ENCODE assay signal across 15 cellular contexts in the genomic region with DNA sequence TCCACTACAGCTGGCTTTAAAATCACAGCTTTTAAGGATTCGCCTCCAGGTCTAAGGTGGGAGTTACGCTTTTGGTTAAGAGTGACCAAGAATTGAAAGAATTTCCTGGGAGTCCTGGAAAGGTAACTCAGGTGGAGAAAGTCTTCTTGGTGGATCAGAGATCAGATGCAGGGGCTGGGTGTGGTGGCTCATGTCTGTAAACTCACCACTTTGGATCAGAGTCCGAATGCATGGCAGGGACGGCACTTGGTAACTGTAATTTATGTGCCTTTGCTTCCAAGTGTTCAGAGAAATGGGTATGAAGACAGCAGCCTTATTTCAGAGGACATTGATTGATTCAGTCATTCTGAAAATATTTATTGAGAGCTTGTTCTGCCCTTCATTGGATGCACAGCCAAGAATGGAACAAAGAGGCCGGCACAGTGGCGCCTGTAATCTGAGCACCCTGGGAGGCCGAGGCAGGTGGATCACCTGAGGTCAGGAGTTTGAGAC. TPM values are rescaled to one million over a fixed set of nuclear protein-coding genes. Genes with fewer than 3 reads are reported as not detected.
DNase-seq lines count a peak whose midpoint lies in the region; ATAC-seq, FAIRE-seq and TF ChIP-seq lines count a peak whose summit lies in the region.
"Had no signal": no experiment of that assay in that cellular context is flagged by ENCODE, and none has a peak within 500 bp of the region (broad histone marks: within the 10 kb centered on the region; RNA-seq: fewer than 3 reads in every experiment).

No MANE protein-coding gene starts in this region.

- ATAC-seq in WTC11 (no peak), T-cell (replicated peaks in 1 of 4) (no peak), HG03439 (IDR thresholded peaks at IDR 0.05; ENCODE audit: unreplicated experiment) (no peak)

- H3K27me3 ChIP-seq in H9 (ENCODE audit: insufficient read depth, low read length) (no peaks in the 10 kb centered on the region), small intestine (ENCODE audit: control insufficient read depth in 2 of 2, insufficient read depth in 2 of 2, low read length in 2 of 2) (no peaks in the 10 kb centered on the region), WERI-Rb-1 (ENCODE audit: insufficient read depth, low read depth, severe bottlenecking) (no peaks in the 10 kb centered on the region)
- H3K27me3 ChIP-seq: BLaER1 treated with 17β-estradiol and CSF1 and Interleukin-3, amounts not matched to agents 10 nM and 100 nM had no signal

- H3K4ac ChIP-seq in H9 (ENCODE audit: low read depth, low read length): no peak overlapping the region

- H3K27ac ChIP-seq in H9 (ENCODE audit: insufficient read length, low read depth, low read length) (no peak overlapping the region), small intestine (ENCODE audit: low read depth in 1 of 2, low read length in 1 of 2) (no peak overlapping the region), WERI-Rb-1 (no peak overlapping the region)
- H3K27ac ChIP-seq: BLaER1 treated with 17β-estradiol and CSF1 and Interleukin-3, amounts not matched to agents 10 nM and 100 nM had no signal

- peak overlapping the region in 2 of 3 experiments; percentile 20 to 77; a peak in 3 of 7 replicates for H3K27ac Mint-ChIP-seq in H9
- peak overlapping the region; percentile 73; the same call in 1 of the 2 replicates for H3K27ac Mint-ChIP-seq in WTC11
- no peak overlapping the region for H3K27ac Mint-ChIP-seq in T-cell
- H3K27ac Mint-ChIP-seq: HFFc6 had no signal

- no peak overlapping the region for H3K23ac ChIP-seq in H9 (ENCODE audit: insufficient read length, low read depth, low read length)

- no peaks in the 10 kb centered on the region for H4K20me1 ChIP-seq in H9 (ENCODE audit: control insufficient read depth, insufficient read depth, insufficient read length)
- H4K20me1 ChIP-seq: BLaER1 treated with 17β-estradiol and CSF1 and Interleukin-3, amounts not matched to agents 10 nM and 100 nM had no signal

- no peak overlapping the region for H3K9ac ChIP-seq in H9 (ENCODE audit: extremely low read depth, insufficient read length, low read length)
- H3K9ac ChIP-seq: BLaER1 treated with 17β-estradiol and CSF1 and Interleukin-3, amounts not matched to agents 10 nM and 100 nM had no signal

- H3K27me3 Mint-ChIP-seq in H9 (ENCODE audit: low read depth) (no peaks in the 10 kb centered on the region), WTC11 (ENCODE audit: low read depth) (no peaks in the 10 kb centered on the region), T-cell (no peaks in the 10 kb centered on the region)

- no peak overlapping the region for H2BK15ac ChIP-seq in H9 (ENCODE audit: low read depth, low read length)

- H2BK20ac ChIP-seq in H9 (ENCODE audit: low read depth, low read length, poor library complexity, severe bottlenecking): no peak overlapping the region

- H3K79me1 ChIP-seq in H9 (ENCODE audit: insufficient read depth, low read depth, low read length, poor library complexity, severe bottlenecking): no peaks in the 10 kb centered on the region

- no peak overlapping the region for H2BK5ac ChIP-seq in H9 (ENCODE audit: insufficient read length, low read length)

- H3K79me2 ChIP-seq in H9 (ENCODE audit: insufficient read depth, low read length): no peaks in the 10 kb centered on the region

- no peak overlapping the region for H3K4me2 ChIP-seq in H9 (ENCODE audit: insufficient read depth, insufficient read length, low read length)
- H3K4me2 ChIP-seq: BLaER1 treated with 17β-estradiol and CSF1 and Interleukin-3, amounts not matched to agents 10 nM and 100 nM had no signal

- H3K23me2 ChIP-seq in H9 (ENCODE audit: insufficient read length, low read depth, low read length, poor library complexity, severe bottlenecking): no peaks in the 10 kb centered on the region

- H3K36me3 ChIP-seq in small intestine (ENCODE audit: control insufficient read depth in 2 of 2, insufficient read depth in 2 of 2, low read length in 2 of 2): no peaks in the 10 kb centered on the region
- no peaks in the 10 kb centered on the region for H3K36me3 ChIP-seq in WERI-Rb-1
- H3K36me3 ChIP-seq: BLaER1 treated with 17β-estradiol and CSF1 and Interleukin-3, amounts not matched to agents 10 nM and 100 nM had no signal

- H3K4me3 Mint-ChIP-seq in H9 (no peak overlapping the region), WTC11 (no peak overlapping the region), T-cell (no peak overlapping the region)
- H3K4me3 Mint-ChIP-seq: CD4-positive, CD25-positive, alpha-beta regulatory T cell; HFFc6 had no signal

- H3K56ac ChIP-seq in H9 (ENCODE audit: insufficient read length, low read depth, low read length): no peak overlapping the region

- no peak overlapping the region for H4K5ac ChIP-seq in H9 (ENCODE audit: insufficient read length, low read depth, low read length)

- no peak overlapping the region for H3K14ac ChIP-seq in H9 (ENCODE audit: insufficient read depth, low read length)

- no peak overlapping the region for H2AK5ac ChIP-seq in H9 (ENCODE audit: insufficient read length, low read length)

- H3T11ph ChIP-seq in H9 (ENCODE audit: low read length): no peak overlapping the region

- H4K8ac ChIP-seq in H9 (replicated peaks; ENCODE audit: insufficient read length, low read depth, low read length): no peak overlapping the region

- H3K9me3 ChIP-seq in H9 (ENCODE audit: control insufficient read depth, low read depth, low read length): no peaks in the 10 kb centered on the region
- no peaks in the 10 kb centered on the region for H3K9me3 ChIP-seq in small intestine (ENCODE audit: control insufficient read depth, low read depth)
- H3K9me3 ChIP-seq in WERI-Rb-1 (ENCODE audit: severe bottlenecking): no peaks in the 10 kb centered on the region
- H3K9me3 ChIP-seq: BLaER1 treated with 17β-estradiol and CSF1 and Interleukin-3, amounts not matched to agents 10 nM and 100 nM had no signal

- H2BK12ac ChIP-seq in H9 (ENCODE audit: insufficient read length, low read depth, low read length): no peak overlapping the region

- H4K91ac ChIP-seq in H9 (ENCODE audit: insufficient read length, low read depth, low read length): no peak overlapping the region

- POLR2A ChIA-PET in WTC11 (lab: Charles Lee) (interaction anchor here (0.6 kb wide), 1 partner anchor 8 kb away, joined by 4 read pairs; no protein-coding TSS in a partner anchor), T-cell (lab: Charles Lee) (no interaction called here)

- no peak overlapping the region for H2AFZ ChIP-seq in H9 (ENCODE audit: low read length)

- H3K4me1 Mint-ChIP-seq in H9: peaks cover 20 to 25% of the 10 kb centered on the region in 2 experiments
- peaks cover 27% of the 10 kb centered on the region for H3K4me1 Mint-ChIP-seq in WTC11
- no peaks in the 10 kb centered on the region for H3K4me1 Mint-ChIP-seq in T-cell
- H3K4me1 Mint-ChIP-seq: CD4-positive, CD25-positive, alpha-beta regulatory T cell had no signal

- H3K18ac ChIP-seq in H9 (ENCODE audit: insufficient read length, low read depth, low read length): no peak overlapping the region

- no peak overlapping the region for H3K4me3 ChIP-seq in small intestine (ENCODE audit: low read depth in 1 of 2, low read length in 2 of 2)
- no peak overlapping the region for H3K4me3 ChIP-seq in WERI-Rb-1 (ENCODE audit: low read depth, low read length)
- H3K4me3 ChIP-seq: BLaER1 treated with 17β-estradiol and CSF1 and Interleukin-3, amounts not matched to agents 10 nM and 100 nM had no signal

- H3K9me3 Mint-ChIP-seq in H9 (no peaks in the 10 kb centered on the region), WTC11 (no peaks in the 10 kb centered on the region), T-cell (no peaks in the 10 kb centered on the region)
- H3K9me3 Mint-ChIP-seq: CD4-positive, CD25-positive, alpha-beta regulatory T cell had no signal

- no CpG with 5 or more reads among the region's 7 CpGs for WGBS in H9 (ENCODE audit: extremely low coverage, insufficient read length, low lambda C conversion rate)
- WGBS in small intestine, 3 donors: 67 to 84% (median 69%) methylated on average over 7 of the region's 7 CpGs

- H3K36me3 Mint-ChIP-seq in H9 (ENCODE audit: insufficient read depth in 1 of 3, low read depth in 3 of 3) (peaks cover 0 to 3% (median 0%) of the 10 kb centered on the region in 3 experiments; a peak in 1 of 7 replicates), WTC11 (no peaks in the 10 kb centered on the region), T-cell (no peaks in the 10 kb centered on the region)
- H3K36me3 Mint-ChIP-seq: CD4-positive, CD25-positive, alpha-beta regulatory T cell had no signal

- no peak for FAIRE-seq in small intestine (lab: Jason Lieb, UNC)
- FAIRE-seq: HTR-8/SVneo had no signal

- H3K4me1 ChIP-seq in H9 (ENCODE audit: insufficient read depth, low read length) (peaks cover 3% of the 10 kb centered on the region; the same call in 1 of the 2 replicates), small intestine (ENCODE audit: control insufficient read depth in 2 of 2, insufficient read depth in 1 of 2, low read depth in 1 of 2, low read length in 1 of 2) (no peaks in the 10 kb centered on the region)

- no peak for DNase-seq in H9
- no peak for DNase-seq in WTC11 (ENCODE audit: low spot score)
- peak; percentile 26 for DNase-seq in mesenteric fat pad (ENCODE audit: low spot score)
- DNase-seq in small intestine: peak; percentile 75
- no peak for DNase-seq in WERI-Rb-1
- no peak for DNase-seq in T-cell
- DNase-seq: ACHN; CD4-positive, CD25-positive, alpha-beta regulatory T cell; DMS53; GF-D8; GOT3 had no signal

- H2BK120ac ChIP-seq in H9 (ENCODE audit: low read depth, low read length, poor library complexity, severe bottlenecking): no peak overlapping the region

- TF ChIP-seq CTCF in H9 (conservative IDR thresholded peaks at IDR 0.05): no peak
- no peak for TF ChIP-seq CTCF in WTC11 (IDR thresholded peaks at IDR 0.05)
- TF ChIP-seq CTCF in WERI-Rb-1 (IDR thresholded peaks at IDR 0.05; ENCODE audit: low read depth, low read length): no peak

- CTCF ChIA-PET in WTC11 (lab: Charles Lee) (no interaction called here), T-cell (lab: Charles Lee) (no interaction called here)

TF ChIP-seq in WTC11, 78 proteins besides CTCF, POLR2A, EP300 and RAD21 (continues in another document):
- TF ChIP-seq OVOL2 (CRISPR knock-in tag; IDR thresholded peaks at IDR 0.05; ENCODE audit: borderline replicate concordance): no peak
- TF ChIP-seq, protein P1, sequence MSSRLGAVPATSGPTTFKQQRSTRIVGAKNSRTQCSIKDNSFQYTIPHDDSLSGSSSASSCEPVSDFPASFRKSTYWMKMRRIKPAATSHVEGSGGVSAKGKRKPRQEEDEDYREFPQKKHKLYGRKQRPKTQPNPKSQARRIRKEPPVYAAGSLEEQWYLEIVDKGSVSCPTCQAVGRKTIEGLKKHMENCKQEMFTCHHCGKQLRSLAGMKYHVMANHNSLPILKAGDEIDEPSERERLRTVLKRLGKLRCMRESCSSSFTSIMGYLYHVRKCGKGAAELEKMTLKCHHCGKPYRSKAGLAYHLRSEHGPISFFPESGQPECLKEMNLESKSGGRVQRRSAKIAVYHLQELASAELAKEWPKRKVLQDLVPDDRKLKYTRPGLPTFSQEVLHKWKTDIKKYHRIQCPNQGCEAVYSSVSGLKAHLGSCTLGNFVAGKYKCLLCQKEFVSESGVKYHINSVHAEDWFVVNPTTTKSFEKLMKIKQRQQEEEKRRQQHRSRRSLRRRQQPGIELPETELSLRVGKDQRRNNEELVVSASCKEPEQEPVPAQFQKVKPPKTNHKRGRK (CRISPR knock-in tag; IDR thresholded peaks at IDR 0.05; ENCODE audit: borderline replicate concordance): no peak

RNA-seq across cellular contexts. Expression of a gene that starts 18.0 kb away (rescaled TPM):
- total RNA-seq in H9 (2021) (174 and 181 TPM in 2 replicates), WTC11 (2021) (166 to 180 TPM (median 167 TPM) in 3 replicates), mesenteric fat pad (13.8 TPM), T-cell (10 to 100 TPM; 19.8 to 27.9 (median 21.6) TPM)
- polyA plus RNA-seq in small intestine: 1 to 10 TPM; 4.9 to 8.0 (median 5.4) TPM

Comparison
In these comparisons a context has a peak if more than half of its experiments do, and no peak if none do; other contexts are left out.
1. DNase-seq: peak in mesenteric fat pad (single experiment) and small intestine (single experiment); none in H9 (single experiment), WTC11 (single experiment), WERI-Rb-1 (single experiment) and T-cell (0 of 34).
2. H3K27ac Mint-ChIP-seq: peak in H9 (2 of 3) and WTC11 (single experiment); none in T-cell (0 of 2).